ENCODE assay signal across 6 cellular contexts in genomic region chr19:57500400-57500799, GRCh38. TPM values are rescaled to one million over a fixed set of nuclear protein-coding genes. Genes with fewer than 3 reads are reported as not detected.
DNase-seq lines count a peak whose midpoint lies in the region; ATAC-seq and TF ChIP-seq lines count a peak whose summit lies in the region.
"Not testable (repeated sequence)": the region's sequence is repeated elsewhere in the genome, so short reads cannot be mapped to it uniquely, and the experiment has no call there.

No MANE protein-coding gene starts in this region.

- not testable (repeated sequence) for H3K9me2 ChIP-seq in OCI-LY7 (ENCODE audit: insufficient read depth, low read length)

- not testable (repeated sequence) for H3K27me3 Mint-ChIP-seq in activated naive CD8-positive, alpha-beta T cell treated with anti-CD3 and anti-CD28 coated beads, Interleukin-2, amount 50 U/mL, for 24 hours; naive B cell

- DNase-seq in OCI-LY7 (ENCODE audit: low spot score); activated naive CD8-positive, alpha-beta T cell treated with anti-CD3 and anti-CD28 coated beads, Interleukin-2, amount 50 U/mL, for 24 hours; naive B cell; upper lobe of right lung: not testable (repeated sequence)
- peak; percentile 57 for DNase-seq in fibroblast of the conjunctiva (ENCODE audit: low read depth)

- not testable (repeated sequence) for H3K27me3 ChIP-seq in upper lobe of right lung

- H3K4me1 Mint-ChIP-seq in activated naive CD8-positive, alpha-beta T cell treated with anti-CD3 and anti-CD28 coated beads, Interleukin-2, amount 50 U/mL, for 24 hours, result peaks cover 19% of the 10 kb centered on the region
- H3K4me1 Mint-ChIP-seq in naive B cell, result peaks cover 26 to 43% (median 35%) of the 10 kb centered on the region in 3 donors

- H3K4me1 ChIP-seq in OCI-LY7 (ENCODE audit: insufficient read depth, low read length, poor library complexity, severe bottlenecking); upper lobe of right lung: not testable (repeated sequence)

- peaks cover 56% of the 10 kb centered on the region for H3K9me3 Mint-ChIP-seq in activated naive CD8-positive, alpha-beta T cell treated with anti-CD3 and anti-CD28 coated beads, Interleukin-2, amount 50 U/mL, for 24 hours
- H3K9me3 Mint-ChIP-seq in naive B cell, result peaks cover 2 to 23% (median 12%) of the 10 kb centered on the region in 7 donors

- H3K79me2 ChIP-seq in OCI-LY7 (ENCODE audit: insufficient read depth, low read depth, low read length), result not testable (repeated sequence)

- peak overlapping the region; percentile 11 for H3K4me3 ChIP-seq in GM12875 (ENCODE audit: low read depth, low read length)
- H3K4me3 ChIP-seq in OCI-LY7 (ENCODE audit: low read depth, low read length, poor library complexity, severe bottlenecking), result peak overlapping the region; percentile 87
- peak overlapping the region; percentile 87 for H3K4me3 ChIP-seq in upper lobe of right lung

- peak overlapping the region; percentile 86 for H3K27ac Mint-ChIP-seq in activated naive CD8-positive, alpha-beta T cell treated with anti-CD3 and anti-CD28 coated beads, Interleukin-2, amount 50 U/mL, for 24 hours
- peak overlapping the region in 4 of 6 donors; percentile 57 to 86 (median 80) for H3K27ac Mint-ChIP-seq in naive B cell

- peak overlapping the region; percentile 55 for H3K4me2 ChIP-seq in OCI-LY7 (ENCODE audit: low read length)

- peaks cover 18% of the 10 kb centered on the region; the same call in 1 of the 2 replicates for H3K9me3 ChIP-seq in OCI-LY7 (ENCODE audit: low read length)
- H3K9me3 ChIP-seq in upper lobe of right lung, result not testable (repeated sequence)

- ATAC-seq in activated naive CD8-positive, alpha-beta T cell treated with anti-CD3 and anti-CD28 coated beads, Interleukin-2, amount 50 U/mL, for 24 hours; naive B cell (ENCODE audit: low read depth in 2 of 2); upper lobe of right lung: not testable (repeated sequence)

- H3K4me3 Mint-ChIP-seq in activated naive CD8-positive, alpha-beta T cell treated with anti-CD3 and anti-CD28 coated beads, Interleukin-2, amount 50 U/mL, for 24 hours, result peak overlapping the region; percentile 87
- H3K4me3 Mint-ChIP-seq in naive B cell, result peak overlapping the region; percentile 62 to 94 (median 83)

- POLR2A ChIA-PET in OCI-LY7 (lab: Charles Lee), result not testable (repeated sequence)

- not testable (repeated sequence) for BruUV-seq in OCI-LY7 (replicated peaks; lab: Mats Ljungman, UMichigan)

- CTCF ChIA-PET in OCI-LY7 (lab: Charles Lee; ENCODE audit: unreplicated experiment), result interaction anchor here (0.6 kb wide), 1 partner anchor 57 kb away, joined by 3 read pairs; no protein-coding TSS in a partner anchor

- intact Hi-C loops in OCI-LY7 (cut with micrococcal nuclease; ENCODE audit: unreplicated experiment); upper lobe of right lung (cut with DNase I): not testable (repeated sequence)

- peaks cover 67% of the 10 kb centered on the region for H3K36me3 Mint-ChIP-seq in activated naive CD8-positive, alpha-beta T cell treated with anti-CD3 and anti-CD28 coated beads, Interleukin-2, amount 50 U/mL, for 24 hours (ENCODE audit: low read depth)
- H3K36me3 Mint-ChIP-seq in naive B cell, result peaks cover 34 to 41% of the 10 kb centered on the region in 2 donors

- not testable (repeated sequence) for TF ChIP-seq CTCF in GM12875 (IDR thresholded peaks at IDR 0.05; ENCODE audit: borderline replicate concordance, insufficient read depth, low read depth, low read length); OCI-LY7 (conservative IDR thresholded peaks at IDR 0.05; ENCODE audit: low read length); upper lobe of right lung (IDR thresholded peaks at IDR 0.05)

- H2AFZ ChIP-seq in OCI-LY7 (ENCODE audit: low read length), result not testable (repeated sequence)

- not testable (repeated sequence) for H4K20me1 ChIP-seq in OCI-LY7 (ENCODE audit: insufficient read depth, low read length)

- H3K27ac ChIP-seq in OCI-LY7 (ENCODE audit: low read depth, low read length, poor library complexity, severe bottlenecking); upper lobe of right lung: not testable (repeated sequence)

- peaks cover 26% of the 10 kb centered on the region for H3K36me3 ChIP-seq in OCI-LY7 (ENCODE audit: insufficient read depth, low read length)
- H3K36me3 ChIP-seq in upper lobe of right lung, result not testable (repeated sequence)

RNA-seq across cellular contexts. Expression of gene ZNF773, which starts 0.7 kb away (rescaled TPM):
- total RNA-seq in OCI-LY7 (2014; rRNA removed; shearing (Covaris generic)), result 9.6 and 12.0 TPM in 2 replicates
- 6.1 and 8.7 TPM in 2 replicates for total RNA-seq in OCI-LY7 (2022)
- polyA plus RNA-seq in naive B cell (ENCODE audit: low read depth in 6 of 6), result 10 to 100 TPM; 10.1 to 25.5 (median 13.1) TPM
- 7.1 TPM for total RNA-seq in upper lobe of right lung

RNA-seq across cellular contexts. Expression of gene ZNF419, which starts 12.8 kb away (rescaled TPM):
- total RNA-seq in OCI-LY7 (2014; rRNA removed; shearing (Covaris generic)), result 5.0 and 7.2 TPM in 2 replicates
- total RNA-seq in OCI-LY7 (2022) (6.7 and 10.5 TPM in 2 replicates), upper lobe of right lung (9.6 TPM)
- polyA plus RNA-seq in naive B cell (ENCODE audit: low read depth in 6 of 6), result 10 to 100 TPM in 4 of 6 donors, 1 to 10 TPM in 2; 7.0 to 15.7 (median 12.1) TPM

RNA-seq across cellular contexts. Expression of gene ZNF772, which starts 23.0 kb away (rescaled TPM):
- 0.85 and 0.88 TPM in 2 replicates for total RNA-seq in OCI-LY7 (2014; rRNA removed; shearing (Covaris generic))
- 1.1 and 1.5 TPM in 2 replicates for total RNA-seq in OCI-LY7 (2022)
- polyA plus RNA-seq in naive B cell (ENCODE audit: low read depth in 6 of 6), result 1 to 10 TPM; 4.3 to 9.7 (median 6.8) TPM
- total RNA-seq in upper lobe of right lung, result 6.6 TPM

RNA-seq across cellular contexts. Expression of gene ZNF549, which starts 26.8 kb away (rescaled TPM):
- total RNA-seq in OCI-LY7 (2014; rRNA removed; shearing (Covaris generic)), result 6.1 and 7.5 TPM in 2 replicates
- total RNA-seq in OCI-LY7 (2022) (6.6 and 8.8 TPM in 2 replicates), upper lobe of right lung (6.4 TPM)
- 10 to 100 TPM in 3 of 6 donors, 1 to 10 TPM in 3; 3.3 to 14.2 (median 9.5) TPM for polyA plus RNA-seq in naive B cell (ENCODE audit: low read depth in 6 of 6)

RNA-seq across cellular contexts. Expression of gene VN1R1, which starts 43.5 kb away (rescaled TPM):
- not detected in 2 replicates for total RNA-seq in OCI-LY7 (2014; rRNA removed; shearing (Covaris generic))
- total RNA-seq in OCI-LY7 (2022), result not detected in 2 replicates
- 1 to 10 TPM in 2 of 6 donors, under 1 TPM in 4; 0.39 to 1.4 (median 0.88) TPM for polyA plus RNA-seq in naive B cell (ENCODE audit: low read depth in 6 of 6)
- total RNA-seq in upper lobe of right lung, result 0.75 TPM

Comparison
In these comparisons a context has a peak if more than half of its experiments do, and no peak if none do; other contexts are left out.
1. H3K4me3 ChIP-seq: peak in every context shown above with its lines; median percentile 87 in OCI-LY7; 87 in upper lobe of right lung; 11 in GM12875.